ENCODE assay signal across 1 cellular context in genomic region chr4:151745727-151746231, GRCh38.
TF ChIP-seq lines count a peak whose summit lies in the region.

No MANE protein-coding gene starts in this region.

TF ChIP-seq in K562, 482 proteins besides CTCF, POLR2A, EP300 and RAD21 (continued from another document):
- TF ChIP-seq ZBTB12 (CRISPR knock-in tag; IDR thresholded peaks at IDR 0.05), result no peak
- TF ChIP-seq ZNF551 (CRISPR knock-in tag; IDR thresholded peaks at IDR 0.05), result no peak
- no peak for TF ChIP-seq SREBF1 (IDR thresholded peaks at IDR 0.05; ENCODE audit: borderline replicate concordance, low read depth, low read length)
- TF ChIP-seq RBM14 (IDR thresholded peaks at IDR 0.05; ENCODE audit: borderline replicate concordance, insufficient read depth, low read depth, low read length), result no peak
- TF ChIP-seq HCFC1 (IDR thresholded peaks at IDR 0.05; ENCODE audit: low read depth, low read length), result no peak
- no peak for TF ChIP-seq SREBF2 (CRISPR knock-in tag; IDR thresholded peaks at IDR 0.05)
- TF ChIP-seq ZBED1 (IDR thresholded peaks at IDR 0.05), result no peak
- TF ChIP-seq GTF2E2 (tag; IDR thresholded peaks at IDR 0.05), result no peak
- no peak for TF ChIP-seq HSF4 (CRISPR knock-in tag; IDR thresholded peaks at IDR 0.05; ENCODE audit: borderline replicate concordance)
- no peak for TF ChIP-seq ARHGAP35 (IDR thresholded peaks at IDR 0.05; ENCODE audit: partially characterized antibody)
- 0 out of 2 replicates have a peak, but pooled peaks have one; percentile 38 for TF ChIP-seq ZNF592 (IDR thresholded peaks at IDR 0.05)
- 0 out of 4 replicates have a peak, but pooled peaks of 1 of the 2 experiments have one; percentile 22 for TF ChIP-seq MNT (conservative IDR thresholded peaks at IDR 0.05)
- TF ChIP-seq PCBP1 (IDR thresholded peaks at IDR 0.05; ENCODE audit: low read depth, low read length, poor library complexity, severe bottlenecking), result no peak
- no peak for TF ChIP-seq ZBTB49 (CRISPR knock-in tag; IDR thresholded peaks at IDR 0.05; ENCODE audit: borderline replicate concordance)
- TF ChIP-seq ZBTB43 (CRISPR knock-in tag; IDR thresholded peaks at IDR 0.05), result no peak
- TF ChIP-seq ARID1B (IDR thresholded peaks at IDR 0.05), result peak; percentile 85
- TF ChIP-seq SMAD4 (CRISPR knock-in tag; conservative IDR thresholded peaks at IDR 0.05), result no peak
- no peak for TF ChIP-seq STAG1 (CRISPR knock-in tag; IDR thresholded peaks at IDR 0.05; ENCODE audit: borderline replicate concordance)
- no peak for TF ChIP-seq CSDE1 (IDR thresholded peaks at IDR 0.05)
- TF ChIP-seq CBFA2T2 (conservative IDR thresholded peaks at IDR 0.05), result peak; percentile 69
